ENCODE assay signal across 1 cellular context in genomic region chr12:6142368-6143325, GRCh38. TPM values are rescaled to one million over a fixed set of nuclear protein-coding genes. Genes with fewer than 3 reads are reported as not detected.
"Had no signal": no experiment of that assay in that cellular context is flagged by ENCODE, and none has a peak within 500 bp of the region (broad histone marks: within the 10 kb centered on the region; RNA-seq: fewer than 3 reads in every experiment).

No MANE protein-coding gene starts in this region.

RNA-seq across cellular contexts. Expression of gene VWF, which starts 18.2 kb away (rescaled TPM):
- total RNA-seq: T-helper 1 cell treated with Interleukin-12 subunit alpha and Interleukin-12 subunit beta and Interleukin-4 antibody, amounts not matched to agents 30 ng/mL and 1 ng/mL, for 36 hours had no signal
